Comparison of ENCODE assay signal across 36 cellular contexts in genomic region chr5:4674176-4674575, GRCh38.
"Had no signal": no experiment of that assay in that cellular context is flagged by ENCODE, and none has a peak within 500 bp of the region (broad histone marks: within the 10 kb centered on the region; RNA-seq: fewer than 3 reads in every experiment).

No MANE protein-coding gene starts in this region.

- H3K27me3 Mint-ChIP-seq: activated B cell treated with CpG ODN at 0.5 μM for 24 hours; activated CD4-positive, alpha-beta memory T cell treated with anti-CD3 and anti-CD28 coated beads, Interleukin-2, amount 10 ng/mL, durations not matched to agents 7 days and 5 days; activated CD8-positive, alpha-beta memory T cell treated with anti-CD3 and anti-CD28 coated beads, Interleukin-2, amount 10 ng/mL, durations not matched to agents 7 days and 5 days; activated naive CD8-positive, alpha-beta T cell treated with anti-CD3 and anti-CD28 coated beads for 36 hours; activated T-helper 17 cell treated with anti-CD3 and anti-CD28 coated beads, Interleukin-2, amount 50 U/mL, for 72 hours; central memory CD8-positive, alpha-beta T cell had no signal

- H3K9ac ChIP-seq: KMS-11 had no signal

- H3K4me2 ChIP-seq: KMS-11, PC-9 had no signal

- DNase-seq: activated B cell treated with CpG ODN at 0.5 μM for 24 hours; activated CD4-positive, alpha-beta memory T cell treated with anti-CD3 and anti-CD28 coated beads, Interleukin-2, amount 10 ng/mL, durations not matched to agents 7 days and 5 days; activated CD4-positive, alpha-beta T cell treated with anti-CD3 and anti-CD28 coated beads for 4 hours; activated CD4-positive, CD25-positive, alpha-beta regulatory T cell treated with anti-CD3 and anti-CD28 coated beads, Interleukin-2, amount 50 U/mL, for 72 hours; activated CD8-positive, alpha-beta memory T cell treated with anti-CD3 and anti-CD28 coated beads for 24 hours; activated CD8-positive, alpha-beta memory T cell treated with anti-CD3 and anti-CD28 coated beads, Interleukin-2, amount 10 ng/mL, durations not matched to agents 7 days and 5 days; activated CD8-positive, alpha-beta memory T cell treated with anti-CD3 and anti-CD28 coated beads, Interleukin-2, amount 50 U/mL, for 48 hours; activated effector memory CD4-positive, alpha-beta T cell treated with anti-CD3 and anti-CD28 coated beads, Interleukin-2, amount 50 U/mL, for 16 hours; activated naive CD4-positive, alpha-beta T cell; activated naive CD4-positive, alpha-beta T cell treated with anti-CD3 and anti-CD28 coated beads, Interleukin-2, amount 50 U/mL, for 16 hours; activated naive CD8-positive, alpha-beta T cell treated with anti-CD3 and anti-CD28 coated beads for 36 hours; activated T-cell treated with anti-CD3 and anti-CD28 coated beads, Interleukin-2, amount 50 U/mL, for 72 hours; amniotic stem cell; aorta; MM.1S; MV-4-11; NCI-H1092; NCI-H1436 treated with DMSO at 0.1 percent for 48 hours; NCI-H1694 treated with DMSO at 0.1 percent for 48 hours; NCI-H2029; NCI-H345; NCI-H524 treated with DMSO at 0.1 percent for 48 hours; PC-9; SIG-M5; SW 1271; T-helper 1 cell; T-helper 2 cell; T-helper 9 cell had no signal

- H3K36me3 Mint-ChIP-seq: activated CD8-positive, alpha-beta memory T cell treated with anti-CD3 and anti-CD28 coated beads, Interleukin-2, amount 10 ng/mL, durations not matched to agents 7 days and 5 days; activated naive CD8-positive, alpha-beta T cell treated with anti-CD3 and anti-CD28 coated beads for 36 hours had no signal

- H3K4me3 Mint-ChIP-seq: activated B cell treated with CpG ODN at 0.5 μM for 24 hours; activated CD4-positive, alpha-beta memory T cell treated with anti-CD3 and anti-CD28 coated beads, Interleukin-2, amount 10 ng/mL, durations not matched to agents 7 days and 5 days; activated CD8-positive, alpha-beta memory T cell treated with anti-CD3 and anti-CD28 coated beads, Interleukin-2, amount 10 ng/mL, durations not matched to agents 7 days and 5 days; activated naive CD8-positive, alpha-beta T cell treated with anti-CD3 and anti-CD28 coated beads for 36 hours; activated T-cell treated with anti-CD3 and anti-CD28 coated beads, Interleukin-2, amount 50 U/mL, for 72 hours; activated T-helper 17 cell treated with anti-CD3 and anti-CD28 coated beads, Interleukin-2, amount 50 U/mL, for 72 hours; central memory CD8-positive, alpha-beta T cell had no signal

- H3K27me3 ChIP-seq: cardiac muscle cell had no signal

- H3K4me1 Mint-ChIP-seq: activated B cell treated with CpG ODN at 0.5 μM for 24 hours; activated CD4-positive, alpha-beta memory T cell treated with anti-CD3 and anti-CD28 coated beads, Interleukin-2, amount 10 ng/mL, durations not matched to agents 7 days and 5 days; activated CD8-positive, alpha-beta memory T cell treated with anti-CD3 and anti-CD28 coated beads, Interleukin-2, amount 10 ng/mL, durations not matched to agents 7 days and 5 days; activated naive CD8-positive, alpha-beta T cell treated with anti-CD3 and anti-CD28 coated beads for 36 hours; activated T-helper 17 cell treated with anti-CD3 and anti-CD28 coated beads, Interleukin-2, amount 50 U/mL, for 72 hours; central memory CD8-positive, alpha-beta T cell had no signal

- H2AFZ ChIP-seq: PC-9 had no signal

- H3K36me3 ChIP-seq: cardiac muscle cell had no signal

- H3K27ac Mint-ChIP-seq: activated B cell treated with CpG ODN at 0.5 μM for 24 hours; activated CD4-positive, alpha-beta memory T cell treated with anti-CD3 and anti-CD28 coated beads, Interleukin-2, amount 10 ng/mL, durations not matched to agents 7 days and 5 days; activated CD8-positive, alpha-beta memory T cell treated with anti-CD3 and anti-CD28 coated beads, Interleukin-2, amount 10 ng/mL, durations not matched to agents 7 days and 5 days; activated naive CD8-positive, alpha-beta T cell treated with anti-CD3 and anti-CD28 coated beads for 36 hours; activated T-cell treated with anti-CD3 and anti-CD28 coated beads, Interleukin-2, amount 50 U/mL, for 72 hours; activated T-helper 17 cell treated with anti-CD3 and anti-CD28 coated beads, Interleukin-2, amount 50 U/mL, for 72 hours had no signal

- H3K9me3 Mint-ChIP-seq: activated naive CD8-positive, alpha-beta T cell treated with anti-CD3 and anti-CD28 coated beads for 36 hours had no signal

- H3K27ac ChIP-seq: cardiac muscle cell, KMS-11, PC-9, RWPE1, VCaP had no signal

- ATAC-seq: activated CD8-positive, alpha-beta memory T cell treated with anti-CD3 and anti-CD28 coated beads, Interleukin-2, amount 10 ng/mL, durations not matched to agents 7 days and 5 days; activated T-cell treated with anti-CD3 and anti-CD28 coated beads, Interleukin-2, amount 50 U/mL, for 72 hours; activated T-helper 17 cell treated with anti-CD3 and anti-CD28 coated beads, Interleukin-2, amount 50 U/mL, for 72 hours; Right ventricle myocardium inferior; SK-N-SH treated with all-trans-retinoic acid at 6 μM for 48 hours had no signal

- H3K4me3 ChIP-seq: cardiac muscle cell, PC-9 had no signal
